Comparison of ENCODE assay signal across 27 cellular contexts in genomic region chr17:22090263-22090935, GRCh38.
"Had no signal": no experiment of that assay in that cellular context is flagged by ENCODE, and none has a peak within 500 bp of the region (broad histone marks: within the 10 kb centered on the region; RNA-seq: fewer than 3 reads in every experiment).

No MANE protein-coding gene starts in this region.

- DNase-seq: activated B cell treated with CpG ODN at 0.5 μM for 24 hours; activated CD4-positive, alpha-beta T cell treated with anti-CD3 and anti-CD28 coated beads for 1 hour; activated CD4-positive, alpha-beta T cell treated with anti-CD3 and anti-CD28 coated beads, Interleukin-2, amount 10 ng/mL, durations not matched to agents 24 days and 14 days; activated CD4-positive, alpha-beta T cell treated with anti-CD3 and anti-CD28 coated beads, Interleukin-2, amount 50 U/mL, for 48 hours; activated gamma-delta T cell treated with Interleukin-2 at 50 U/mL for 16 hours; activated naive CD4-positive, alpha-beta T cell treated with anti-CD3 and anti-CD28 coated beads, Interleukin-2, amount 10 ng/mL, durations not matched to agents 7 days and 5 days; activated naive CD8-positive, alpha-beta T cell treated with anti-CD3 and anti-CD28 coated beads, Interleukin-2, amount 10 ng/mL, durations not matched to agents 7 days and 5 days; activated T-cell treated with anti-CD3 and anti-CD28 coated beads for 4 hours; activated T-cell treated with anti-CD3 and anti-CD28 coated beads, Interleukin-2, amount 50 U/mL, for 48 hours; adrenal gland; anterior cingulate cortex; cerebellar nuclear complex; KG1; NCI-H1092 treated with DMSO at 0.1 percent for 48 hours; NCI-H1417 treated with DMSO at 0.1 percent for 48 hours; NCI-H1694; NCI-H2029; NCI-H345; NCI-H510A; NCI-H526 treated with DMSO at 0.1 percent for 48 hours; NCI-H82; NK-92 treated with Interleukin-12 subunit alpha and Interleukin-12 subunit beta, amount 100 ng/mL, for 24 hours; PC-3; SIG-M5; T-cell; T-helper 2 cell; T1000 had no signal

- H3K27me3 ChIP-seq: adrenal gland had no signal

- ATAC-seq: PC-3, T-cell had no signal

- H3K9me3 ChIP-seq: adrenal gland had no signal

- H3K4me1 ChIP-seq: adrenal gland had no signal

- H3K4me3 ChIP-seq: adrenal gland had no signal

- H3K36me3 ChIP-seq: adrenal gland had no signal

- H3K27ac ChIP-seq: adrenal gland had no signal
